26 cellular contexts compared by ENCODE assay signal in genomic region chr3:195060531-195061385, GRCh38.
DNase-seq lines count a peak whose midpoint lies in the region; ATAC-seq and TF ChIP-seq lines count a peak whose summit lies in the region.
"Had no signal": no experiment of that assay in that cellular context is flagged by ENCODE, and none has a peak within 500 bp of the region (broad histone marks: within the 10 kb centered on the region; RNA-seq: fewer than 3 reads in every experiment).

No MANE protein-coding gene starts in this region.

- peaks cover 9% of the 10 kb centered on the region for H3K4me1 Mint-ChIP-seq in WTC11

- H3K4me2 ChIP-seq in IMR-90 (ENCODE audit: low read depth, low read length), result no peak overlapping the region
- no peak overlapping the region for H3K4me2 ChIP-seq in smooth muscle cell
- H3K4me2 ChIP-seq: KMS-11 had no signal

- H3K27ac ChIP-seq in IMR-90 (ENCODE audit: insufficient read depth, low read length) (no peak overlapping the region), liver (ENCODE audit: low read depth in 1 of 2, low read length in 2 of 2) (no peak overlapping the region), sigmoid colon (no peak overlapping the region), smooth muscle cell (ENCODE audit: low read depth) (no peak overlapping the region)
- H3K27ac ChIP-seq: brain microvascular endothelial cell, C4-2B, KMS-11, uterus had no signal

- CTCF ChIA-PET in IMR-90 (lab: Yijun Ruan, JAX), result no interaction called here
- CTCF ChIA-PET in WTC11 (lab: Charles Lee), result interaction anchor here (0.6 to 3.9 kb wide), 8 partner anchors 12 to 978 kb away, joined by 3 to 19 read pairs (median 3); no protein-coding TSS in a partner anchor

- in situ Hi-C loops in IMR-90 (cut with MboI; ENCODE audit: low sequenced_read_pairs), result no loop called here

- no peaks in the 10 kb centered on the region for H3K36me3 Mint-ChIP-seq in WTC11

- TF ChIP-seq RAD21 in IMR-90 (IDR thresholded peaks at IDR 0.05; ENCODE audit: low read length) (no peak), liver (IDR thresholded peaks at IDR 0.05) (no peak)

- peak overlapping the region; percentile 65 for H2AK9ac ChIP-seq in IMR-90 (replicated peaks; ENCODE audit: low read depth, low read length, poor library complexity)

- no peaks in the 10 kb centered on the region for H3K9me3 Mint-ChIP-seq in WTC11

- H3K4ac ChIP-seq in IMR-90 (ENCODE audit: low read depth, low read length), result no peak overlapping the region

- no peaks in the 10 kb centered on the region for H3K27me3 Mint-ChIP-seq in WTC11 (ENCODE audit: low read depth)

- no peak overlapping the region for H2AFZ ChIP-seq in IMR-90 (replicated peaks; ENCODE audit: low read length, poor library complexity)
- H2AFZ ChIP-seq in smooth muscle cell (ENCODE audit: low read depth), result no peak overlapping the region

- H2BK120ac ChIP-seq in IMR-90 (ENCODE audit: low read depth, low read length), result no peak overlapping the region

- POLR2A ChIA-PET in IMR-90 (lab: Charles Lee; ENCODE audit: unreplicated experiment) (interaction anchor here (0.6 kb wide), 1 partner anchor 21 kb away, joined by 3 read pairs; no protein-coding TSS in a partner anchor), WTC11 (lab: Charles Lee) (no interaction called here)

- H3K56ac ChIP-seq in IMR-90 (ENCODE audit: extremely low read depth, insufficient read depth, low read length), result no peak overlapping the region

- TF ChIP-seq POLR2A in IMR-90 (IDR thresholded peaks at IDR 0.05; ENCODE audit: low read depth, low read length) (no peak), sigmoid colon (IDR thresholded peaks at IDR 0.05) (no peak)

- no peaks in the 10 kb centered on the region for H3K9me1 ChIP-seq in IMR-90 (ENCODE audit: insufficient read depth, low read length)

- 0 out of 2 replicates have a peak, but pooled peaks cover 2% of the 10 kb centered on the region for H3K4me1 ChIP-seq in IMR-90 (ENCODE audit: control insufficient read depth, insufficient read depth, low read length)
- peaks cover 6 to 21% (median 16%) of the 10 kb centered on the region in 4 donors for H3K4me1 ChIP-seq in liver (ENCODE audit: control insufficient read depth in 4 of 4, insufficient read depth in 4 of 4, low read length in 3 of 4)
- peaks cover 0 to 16% (median 13%) of the 10 kb centered on the region in 4 donors for H3K4me1 ChIP-seq in sigmoid colon
- H3K4me1 ChIP-seq in smooth muscle cell (ENCODE audit: low read depth), result peaks cover 5% of the 10 kb centered on the region
- H3K4me1 ChIP-seq: uterus had no signal

- ATAC-seq in IMR-90 (ENCODE audit: low read depth) (no peak), WTC11 (peak; percentile 63)

- no peak overlapping the region for H2AK5ac ChIP-seq in IMR-90 (ENCODE audit: low read depth, low read length)

- BruUV-seq in IMR-90 (replicated peaks; lab: Mats Ljungman, UMichigan), result no TSS peak

- TF ChIP-seq CTCF in IMR-90 (conservative IDR thresholded peaks at IDR 0.05; ENCODE audit: low read depth, low read length) (no peak), WTC11 (IDR thresholded peaks at IDR 0.05) (no peak), liver (IDR thresholded peaks at IDR 0.05; ENCODE audit: low read depth, low read length, missing input control) (no peak), sigmoid colon (IDR thresholded peaks at IDR 0.05) (no peak), smooth muscle cell (IDR thresholded peaks at IDR 0.05; ENCODE audit: borderline replicate concordance, insufficient read depth, poor library complexity, severe bottlenecking) (no peak)

- no peak overlapping the region for H3K14ac ChIP-seq in IMR-90 (replicated peaks; ENCODE audit: low read depth, low read length)

- no peaks in the 10 kb centered on the region for H3K79me2 ChIP-seq in smooth muscle cell (ENCODE audit: low read depth)

- H4K91ac ChIP-seq in IMR-90 (ENCODE audit: insufficient read depth, low read depth, low read length), result no peak overlapping the region

- H4K5ac ChIP-seq in IMR-90 (ENCODE audit: low read depth, low read length), result no peak overlapping the region

- dilution Hi-C loops in IMR-90 (cut with HindIII; ENCODE audit: low sequenced_read_pairs, unreplicated experiment), result no loop called here

- no peak overlapping the region for H2BK15ac ChIP-seq in IMR-90 (ENCODE audit: low read depth, low read length)

- 86% methylated on average over 10 of the region's 19 CpGs; no CpG with 5 or more reads in 1 of the 2 experiments for WGBS in IMR-90 (ENCODE audit: extremely low coverage in 2 of 2, insufficient read length in 1 of 2), 2 experiments
- 73% methylated on average over 19 of the region's 19 CpGs for WGBS in liver
- WGBS in sigmoid colon, 2 donors, result 91 to 94% methylated on average over 19 of the region's 19 CpGs
- WGBS in smooth muscle cell (ENCODE audit: low lambda C conversion rate), result 92% methylated on average over 19 of the region's 19 CpGs

- H3K9me3 ChIP-seq in IMR-90 (ENCODE audit: control insufficient read depth, insufficient read depth, low read length) (no peaks in the 10 kb centered on the region), liver (ENCODE audit: control insufficient read depth in 4 of 4, low read length in 3 of 4) (no peaks in the 10 kb centered on the region), sigmoid colon (no peaks in the 10 kb centered on the region), smooth muscle cell (replicated peaks; ENCODE audit: low read depth) (no peaks in the 10 kb centered on the region)
- H3K9me3 ChIP-seq: Caco-2, uterus had no signal

- H3K18ac ChIP-seq in IMR-90 (ENCODE audit: low read depth, low read length), result no peak overlapping the region

- H2BK5ac ChIP-seq in IMR-90 (ENCODE audit: low read depth, low read length, poor library complexity, severe bottlenecking), result no peak overlapping the region

- DNase-seq in IMR-90 (no peak), WTC11 (ENCODE audit: low spot score) (no peak), sigmoid colon (peak; percentile 59), H4 (ENCODE audit: low spot score) (no peak), smooth muscle cell (lab: John Stamatoyannopoulos, UW; ENCODE audit: unreplicated experiment) (no peak)
- DNase-seq in activated CD4-positive, alpha-beta T cell treated with anti-CD3 and anti-CD28 coated beads for 48 hours, result no peak
- DNase-seq: activated CD4-positive, alpha-beta T cell treated with anti-CD3 and anti-CD28 coated beads for 4 hours; activated naive CD4-positive, alpha-beta T cell treated with Interleukin-2 at 50 U/mL for 16 hours; activated T-cell treated with anti-CD3 and anti-CD28 coated beads, Interleukin-2, amount 50 U/mL, for 48 hours; brain microvascular endothelial cell; Caco-2; DMS79; effector CD8-positive, alpha-beta T cell; GDM1; mesenchymal stem cell; MM.1S; NCI-H1436; NCI-H2081 treated with DMSO at 0.1 percent for 48 hours; NCI-H345; NCI-H748 treated with DMSO at 0.1 percent for 48 hours; stimulated activated CD4-positive, alpha-beta T cell treated with anti-CD3 and anti-CD28 coated beads, Interleukin-2, amount 100 ng/mL, for 48 hours; T-helper 2 cell; uterus had no signal

- intact Hi-C loops in IMR-90 (cut with micrococcal nuclease) (no loop called here), sigmoid colon (cut with DNase I) (no loop called here)

- H3K23ac ChIP-seq in IMR-90 (ENCODE audit: low read depth, low read length), result no peak overlapping the region

- H3K9ac ChIP-seq in IMR-90 (ENCODE audit: low read depth, low read length), result no peak overlapping the region
- no peak overlapping the region for H3K9ac ChIP-seq in liver (ENCODE audit: low read depth in 1 of 2, low read length in 2 of 2)
- no peak overlapping the region for H3K9ac ChIP-seq in smooth muscle cell (ENCODE audit: low read depth)
- H3K9ac ChIP-seq: KMS-11 had no signal

- no peak overlapping the region for H3K4me3 Mint-ChIP-seq in WTC11

- H3K27ac Mint-ChIP-seq in WTC11, result 0 out of 2 replicates have a peak overlapping the region, but pooled peaks have one; percentile 45

- H3K4me3 ChIP-seq in IMR-90 (ENCODE audit: insufficient read depth, low read depth, low read length), result no peak overlapping the region
- H3K4me3 ChIP-seq in liver (ENCODE audit: low read depth in 1 of 3, low read length in 3 of 3), result no peak overlapping the region
- no peak overlapping the region for H3K4me3 ChIP-seq in sigmoid colon
- no peak overlapping the region for H3K4me3 ChIP-seq in smooth muscle cell
- H3K4me3 ChIP-seq: uterus had no signal

- no peaks in the 10 kb centered on the region for H3K79me1 ChIP-seq in IMR-90 (ENCODE audit: low read depth in 1 of 2, low read length in 2 of 2)

- H3K27me3 ChIP-seq in IMR-90 (ENCODE audit: control insufficient read depth, insufficient read depth, low read length) (peaks cover 16% of the 10 kb centered on the region), liver (ENCODE audit: control insufficient read depth in 4 of 4, insufficient read depth in 4 of 4, low read length in 3 of 4) (no peaks in the 10 kb centered on the region), sigmoid colon (no peaks in the 10 kb centered on the region), smooth muscle cell (ENCODE audit: low read depth) (no peaks in the 10 kb centered on the region)
- H3K27me3 ChIP-seq: brain microvascular endothelial cell, uterus had no signal

- no peak for TF ChIP-seq EP300 in sigmoid colon (IDR thresholded peaks at IDR 0.05)

- H4K20me1 ChIP-seq in IMR-90 (ENCODE audit: insufficient read depth, low read length), result no peaks in the 10 kb centered on the region
- H4K20me1 ChIP-seq in smooth muscle cell (ENCODE audit: low read depth), result no peaks in the 10 kb centered on the region

- H3K36me3 ChIP-seq in IMR-90 (ENCODE audit: control insufficient read depth, insufficient read depth, low read length) (no peaks in the 10 kb centered on the region), liver (ENCODE audit: control insufficient read depth in 4 of 4, insufficient read depth in 3 of 4, low read depth in 1 of 4, low read length in 3 of 4) (no peaks in the 10 kb centered on the region), sigmoid colon (no peaks in the 10 kb centered on the region), smooth muscle cell (ENCODE audit: low read depth) (no peaks in the 10 kb centered on the region)
- H3K36me3 ChIP-seq: brain microvascular endothelial cell, uterus had no signal

- H4K8ac ChIP-seq in IMR-90 (ENCODE audit: low read depth in 2 of 2, low read length in 2 of 2), result no peak overlapping the region

- H2BK20ac ChIP-seq in IMR-90 (ENCODE audit: low read depth, low read length), result no peak overlapping the region

- H3F3A ChIP-seq in smooth muscle cell (ENCODE audit: low read depth), result no peaks in the 10 kb centered on the region

TF ChIP-seq in WTC11, 78 proteins besides CTCF, POLR2A, EP300 and RAD21 (continues in another document):
- no peak for TF ChIP-seq ZNF396 (CRISPR knock-in tag; IDR thresholded peaks at IDR 0.05; ENCODE audit: borderline replicate concordance)

TF ChIP-seq in liver, 16 proteins besides CTCF, POLR2A, EP300 and RAD21:
- TF ChIP-seq RXRA (IDR thresholded peaks at IDR 0.05), result peak; percentile 47 to 52
- TF ChIP-seq SP1 (IDR thresholded peaks at IDR 0.05), result no peak
